Comparison of ENCODE assay signal across 1 cellular context in the genomic region with DNA sequence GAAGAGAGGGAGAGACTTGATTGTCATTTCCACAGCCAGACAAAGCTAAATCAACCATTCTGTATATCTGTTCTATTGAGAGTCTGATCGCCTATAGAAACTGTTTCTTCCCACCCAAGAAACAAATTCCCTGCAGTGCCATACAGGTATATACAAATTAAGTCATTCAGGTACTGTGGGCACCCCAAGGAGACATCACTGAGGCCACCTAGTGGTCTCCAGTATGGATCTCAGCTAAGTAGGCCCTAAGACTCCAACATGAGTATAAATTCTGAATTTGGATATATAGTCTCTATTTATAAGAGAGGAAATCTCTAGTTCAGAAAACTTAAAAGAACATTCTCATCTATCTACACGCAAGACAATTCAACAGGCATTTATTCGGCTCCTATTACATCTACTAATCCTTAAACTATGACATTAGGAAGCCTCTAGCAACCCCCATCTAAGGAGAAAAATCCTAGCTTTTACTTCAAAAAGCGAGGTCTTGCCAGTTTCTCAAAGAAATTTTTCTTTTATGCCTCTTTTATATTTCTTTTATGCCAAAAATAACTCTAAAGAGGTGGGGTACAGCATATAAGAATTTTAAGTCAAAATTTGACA.
TF ChIP-seq lines count a peak whose summit lies in the region.

No MANE protein-coding gene starts in this region.

TF ChIP-seq in H1, 55 proteins besides CTCF, POLR2A, EP300 and RAD21 (continued from another document):
- no peak for TF ChIP-seq BCL11A (IDR thresholded peaks at IDR 0.05; ENCODE audit: low read depth in 2 of 2, low read length in 2 of 2)
- no peak for TF ChIP-seq CBX8 (IDR thresholded peaks at IDR 0.05; ENCODE audit: borderline replicate concordance, low read depth, low read length)
- no peak for TF ChIP-seq HDAC2 (IDR thresholded peaks at IDR 0.05; ENCODE audit: borderline replicate concordance in 1 of 2, low read depth in 2 of 2, low read length in 2 of 2)
- TF ChIP-seq, protein P1, sequence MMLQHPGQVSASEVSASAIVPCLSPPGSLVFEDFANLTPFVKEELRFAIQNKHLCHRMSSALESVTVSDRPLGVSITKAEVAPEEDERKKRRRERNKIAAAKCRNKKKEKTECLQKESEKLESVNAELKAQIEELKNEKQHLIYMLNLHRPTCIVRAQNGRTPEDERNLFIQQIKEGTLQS (IDR thresholded peaks at IDR 0.05; ENCODE audit: insufficient read depth, low read depth, low read length): no peak
- no peak for TF ChIP-seq CEBPB (IDR thresholded peaks at IDR 0.05; ENCODE audit: low read depth, low read length)
TF ChIP-seq in H1: peak in this region for 0.
